ENCODE assay signal across 1 cellular context in the genomic region with DNA sequence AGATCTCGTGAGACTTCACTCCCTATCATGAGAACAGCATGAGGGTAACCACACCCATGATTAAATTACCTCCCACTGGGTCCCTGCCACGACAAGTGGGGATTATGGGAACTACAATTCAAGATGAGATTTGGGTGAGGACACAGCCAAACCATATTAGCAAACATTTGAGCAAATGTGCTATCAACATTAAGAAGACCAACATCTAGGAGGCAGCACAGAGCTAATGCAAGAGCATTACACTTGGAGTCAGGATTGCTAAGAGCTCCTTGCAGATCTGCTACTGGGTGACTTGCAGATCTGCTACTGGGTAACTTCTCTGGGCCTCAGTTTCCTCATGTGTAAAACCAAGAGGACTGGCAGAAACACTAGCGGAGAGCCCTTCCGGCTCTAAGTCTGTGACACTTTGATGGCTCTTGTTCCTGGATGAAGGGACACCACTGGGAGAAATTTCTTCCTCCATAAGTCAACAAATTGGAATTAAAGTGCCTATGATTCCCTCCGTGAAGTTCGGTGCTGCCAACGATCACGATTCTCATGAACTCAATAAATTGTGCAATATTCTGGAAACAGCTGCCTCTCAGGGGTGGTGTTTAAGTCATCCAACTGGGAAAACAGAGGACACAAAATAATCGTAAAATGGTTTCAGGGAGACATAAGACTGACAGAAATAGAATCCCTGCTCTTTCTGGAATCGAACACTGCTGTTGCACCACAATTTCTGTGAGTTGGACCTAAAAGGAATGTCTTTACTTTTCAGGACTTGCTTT.
TF ChIP-seq lines count a peak whose summit lies in the region.

No MANE protein-coding gene starts in this region.

TF ChIP-seq in K562, 482 proteins besides CTCF, POLR2A, EP300 and RAD21 (continued from another document):
- TF ChIP-seq, protein P1, sequence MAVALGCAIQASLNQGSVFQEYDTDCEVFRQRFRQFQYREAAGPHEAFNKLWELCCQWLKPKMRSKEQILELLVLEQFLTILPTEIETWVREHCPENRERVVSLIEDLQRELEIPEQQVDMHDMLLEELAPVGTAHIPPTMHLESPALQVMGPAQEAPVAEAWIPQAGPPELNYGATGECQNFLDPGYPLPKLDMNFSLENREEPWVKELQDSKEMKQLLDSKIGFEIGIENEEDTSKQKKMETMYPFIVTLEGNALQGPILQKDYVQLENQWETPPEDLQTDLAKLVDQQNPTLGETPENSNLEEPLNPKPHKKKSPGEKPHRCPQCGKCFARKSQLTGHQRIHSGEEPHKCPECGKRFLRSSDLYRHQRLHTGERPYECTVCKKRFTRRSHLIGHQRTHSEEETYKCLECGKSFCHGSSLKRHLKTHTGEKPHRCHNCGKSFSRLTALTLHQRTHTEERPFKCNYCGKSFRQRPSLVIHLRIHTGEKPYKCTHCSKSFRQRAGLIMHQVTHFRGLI (CRISPR knock-in tag; IDR thresholded peaks at IDR 0.05), result no peak
- TF ChIP-seq ARNT (IDR thresholded peaks at IDR 0.05) (no peak), CHD2 (IDR thresholded peaks at IDR 0.05; ENCODE audit: low read depth, low read length) (peak; percentile 74)
